8 cellular contexts compared by ENCODE assay signal in genomic region chrX:74923942-74924448, GRCh38. TPM values are rescaled to one million over a fixed set of nuclear protein-coding genes. Genes with fewer than 3 reads are reported as not detected.
DNase-seq lines count a peak whose midpoint lies in the region; FAIRE-seq and TF ChIP-seq lines count a peak whose summit lies in the region.

No MANE protein-coding gene starts in this region.

- no peak overlapping the region for H3K27ac Mint-ChIP-seq in endothelial cell (ENCODE audit: unreplicated experiment)

- no peaks in the 10 kb centered on the region for H3K9me3 ChIP-seq in GM23248 (ENCODE audit: low read depth)
- peaks cover 10% of the 10 kb centered on the region; the same call in 1 of the 2 replicates for H3K9me3 ChIP-seq in NT2/D1 (ENCODE audit: insufficient read depth, low read length)
- no peaks in the 10 kb centered on the region for H3K9me3 ChIP-seq in prostate gland

- 4 to 13% methylated on average over 13 to 20 of the region's 51 CpGs for WGBS in GM23248 (ENCODE audit: low coverage in 1 of 2, low lambda C conversion rate in 2 of 2, missing lambda C conversion rate in 2 of 2), 2 experiments
- 2% methylated on average over 22 of the region's 51 CpGs for WGBS in prostate gland

- H3K4me1 Mint-ChIP-seq in endothelial cell (ENCODE audit: unreplicated experiment) = no peaks in the 10 kb centered on the region

- H3K27me3 Mint-ChIP-seq in endothelial cell (ENCODE audit: unreplicated experiment) = peaks cover 6% of the 10 kb centered on the region

- H3F3A ChIP-seq in GM23248 (ENCODE audit: insufficient read depth) = no peaks in the 10 kb centered on the region

- H4K20me1 ChIP-seq in GM23248 (ENCODE audit: insufficient read depth) = no peaks in the 10 kb centered on the region

- H3K79me2 ChIP-seq in GM23248 (ENCODE audit: insufficient read depth) = no peaks in the 10 kb centered on the region

- FAIRE-seq in H54 (lab: Jason Lieb, UNC) = no peak

- in situ Hi-C loops in GM23248 (cut with MboI) = no loop called here
- in situ Hi-C loops in ACHN (cut with HindIII; ENCODE audit: low pct_ligation_motif_present, low pct_unique_long_range_greater_than_20kb, low sequenced_read_pairs) = no loop called here

- no peak overlapping the region for H3K4me2 ChIP-seq in GM23248 (ENCODE audit: unreplicated experiment)

- H3K4me3 ChIP-seq in GM23248 = no peak overlapping the region
- H3K4me3 ChIP-seq in NT2/D1 (ENCODE audit: insufficient read length, low read depth) = peak overlapping the region; percentile 38
- peak overlapping the region; percentile 39 to 43 for H3K4me3 ChIP-seq in prostate gland

- DNase-seq in GM03348 (ENCODE audit: low spot score) (peak; percentile 3), GM23248 (peak; percentile 1), NT2/D1 (ENCODE audit: low read depth, low spot score) (no peak), endothelial cell (ENCODE audit: low spot score) (peak; percentile 4), prostate gland (ENCODE audit: low spot score) (peak; percentile 4), ACHN (no peak), H54 (ENCODE audit: insufficient read length, low spot score) (no peak), LoVo (ENCODE audit: low spot score) (no peak)

- H2AFZ ChIP-seq in GM23248 = no peak overlapping the region; the same call in 1 of the 2 replicates

- no peaks in the 10 kb centered on the region for H3K4me1 ChIP-seq in GM23248 (ENCODE audit: insufficient read depth)
- no peaks in the 10 kb centered on the region for H3K4me1 ChIP-seq in NT2/D1 (ENCODE audit: insufficient read depth, insufficient read length)
- no peaks in the 10 kb centered on the region for H3K4me1 ChIP-seq in prostate gland (replicated peaks)

- H3K4me3 Mint-ChIP-seq in endothelial cell (ENCODE audit: unreplicated experiment) = no peak overlapping the region

- H3K36me3 ChIP-seq in GM23248 (ENCODE audit: low read depth) (no peaks in the 10 kb centered on the region), NT2/D1 (ENCODE audit: insufficient read depth, insufficient read length, low read length) (no peaks in the 10 kb centered on the region), prostate gland (no peaks in the 10 kb centered on the region)

- H3K9ac ChIP-seq in GM23248 (no peak overlapping the region), NT2/D1 (ENCODE audit: insufficient read length, low read depth) (peak overlapping the region; percentile 71)

- H3K9me3 Mint-ChIP-seq in endothelial cell (ENCODE audit: unreplicated experiment) = no peaks in the 10 kb centered on the region

- no peak for TF ChIP-seq CTCF in endothelial cell (IDR thresholded peaks at IDR 0.05; ENCODE audit: unreplicated experiment)
- TF ChIP-seq CTCF in prostate gland (IDR thresholded peaks at IDR 0.05) = no peak

- intact Hi-C loops in prostate gland (cut with DNase I) = loop anchor here (10.0 kb wide), 3 partner anchors 231 to 601 kb away; partner anchors contain the start of genes ABCB7, RLIM and ZDHHC15

- no peak for TF ChIP-seq POLR2A in prostate gland (IDR thresholded peaks at IDR 0.05)
- no peak for TF ChIP-seq POLR2A in H54 (IDR thresholded peaks at IDR 0.05; ENCODE audit: low read depth, low read length)

- H3K27me3 ChIP-seq in GM23248 (replicated peaks; ENCODE audit: insufficient read depth) = peaks cover 3% of the 10 kb centered on the region; the same call in 1 of the 2 replicates
- peaks cover 22% of the 10 kb centered on the region for H3K27me3 ChIP-seq in NT2/D1 (ENCODE audit: insufficient read depth, insufficient read length)
- H3K27me3 ChIP-seq in prostate gland (replicated peaks; ENCODE audit: insufficient read depth) = no peaks in the 10 kb centered on the region

- H3K9me2 ChIP-seq in GM23248 (ENCODE audit: insufficient read depth) = no peaks in the 10 kb centered on the region

- H3K27ac ChIP-seq in GM23248 (no peak overlapping the region), prostate gland (peak overlapping the region; percentile 78 to 82)

- H3K36me3 Mint-ChIP-seq in endothelial cell (ENCODE audit: low read depth, unreplicated experiment) = peaks cover 4% of the 10 kb centered on the region

RNA-seq across cellular contexts. Expression of gene NEXMIF, which starts 1.3 kb away (rescaled TPM):
- not detected in 2 replicates for total RNA-seq in GM23248 (2014; rRNA removed; shearing (Covaris generic))
- polyA plus RNA-seq in GM23248 (2016; fragmentation: Nextera tagmentation; extraction: Ambion mirVana) = not detected in 2 replicates
- 0.31 TPM for total RNA-seq in endothelial cell (ENCODE audit: unreplicated experiment)
- 1 to 10 TPM; 1.2 to 4.7 TPM for total RNA-seq in prostate gland

Comparison
In these comparisons a context has a peak if more than half of its experiments do, and no peak if none do; other contexts are left out.
1. DNase-seq: peak in GM03348 (single experiment), GM23248 (single experiment), endothelial cell (single experiment) and prostate gland (single experiment); none in NT2/D1 (single experiment), ACHN (single experiment), H54 (single experiment) and LoVo (single experiment).